ENCODE assay signal across 36 cellular contexts in genomic region chr4:177236889-177237288, GRCh38.
"Had no signal": no experiment of that assay in that cellular context is flagged by ENCODE, and none has a peak within 500 bp of the region (broad histone marks: within the 10 kb centered on the region; RNA-seq: fewer than 3 reads in every experiment).

No MANE protein-coding gene starts in this region.

- H3K4me1 ChIP-seq: Peyer's patch had no signal

- H3K27ac ChIP-seq: cardiac muscle cell, Peyer's patch, WERI-Rb-1 had no signal

- H3K36me3 Mint-ChIP-seq: activated naive CD8-positive, alpha-beta T cell treated with anti-CD3 and anti-CD28 coated beads for 36 hours had no signal

- H3K9me3 ChIP-seq: MG63, Peyer's patch had no signal

- H3K9me3 Mint-ChIP-seq: activated CD8-positive, alpha-beta T cell treated with anti-CD3 and anti-CD28 coated beads for 36 hours; activated naive CD8-positive, alpha-beta T cell treated with anti-CD3 and anti-CD28 coated beads for 36 hours; activated T-cell treated with anti-CD3 and anti-CD28 coated beads, Interleukin-2, amount 50 U/mL, for 72 hours; activated T-helper 17 cell treated with anti-CD3 and anti-CD28 coated beads, Interleukin-2, amount 50 U/mL, for 72 hours; central memory CD8-positive, alpha-beta T cell had no signal

- H3K27ac Mint-ChIP-seq: activated CD8-positive, alpha-beta T cell treated with anti-CD3 and anti-CD28 coated beads for 36 hours; activated naive CD8-positive, alpha-beta T cell treated with anti-CD3 and anti-CD28 coated beads for 36 hours; activated T-cell treated with anti-CD3 and anti-CD28 coated beads, Interleukin-2, amount 50 U/mL, for 72 hours; activated T-helper 17 cell treated with anti-CD3 and anti-CD28 coated beads, Interleukin-2, amount 50 U/mL, for 72 hours had no signal

- H3K4me1 Mint-ChIP-seq: activated naive CD8-positive, alpha-beta T cell treated with anti-CD3 and anti-CD28 coated beads for 36 hours; activated T-helper 17 cell treated with anti-CD3 and anti-CD28 coated beads, Interleukin-2, amount 50 U/mL, for 72 hours; central memory CD8-positive, alpha-beta T cell had no signal

- H3K4me3 Mint-ChIP-seq: activated CD8-positive, alpha-beta T cell treated with anti-CD3 and anti-CD28 coated beads for 36 hours; activated naive CD8-positive, alpha-beta T cell treated with anti-CD3 and anti-CD28 coated beads for 36 hours; activated T-cell treated with anti-CD3 and anti-CD28 coated beads, Interleukin-2, amount 50 U/mL, for 72 hours; activated T-helper 17 cell treated with anti-CD3 and anti-CD28 coated beads, Interleukin-2, amount 50 U/mL, for 72 hours; central memory CD8-positive, alpha-beta T cell had no signal

- DNase-seq: activated CD4-positive, alpha-beta T cell treated with anti-CD3 and anti-CD28 coated beads for 1 hour; activated CD4-positive, alpha-beta T cell treated with anti-CD3 and anti-CD28 coated beads for 48 hours; activated CD4-positive, CD25-positive, alpha-beta regulatory T cell; activated CD8-positive, alpha-beta T cell treated with anti-CD3 and anti-CD28 coated beads for 36 hours; activated effector memory CD4-positive, alpha-beta T cell treated with anti-CD3 and anti-CD28 coated beads, Interleukin-2, amount 50 U/mL, for 16 hours; activated naive CD4-positive, alpha-beta T cell; activated naive CD4-positive, alpha-beta T cell treated with anti-CD3 and anti-CD28 coated beads, Interleukin-2, amount 50 U/mL, for 16 hours; activated naive CD8-positive, alpha-beta T cell treated with anti-CD3 and anti-CD28 coated beads for 36 hours; activated T-cell treated with anti-CD3 and anti-CD28 coated beads, Interleukin-2, amount 50 U/mL, for 1 hour; activated T-cell treated with anti-CD3 and anti-CD28 coated beads, Interleukin-2, amount 50 U/mL, for 72 hours; amniotic stem cell; aorta; Karpas-422; MG63; NCI-H1048; NCI-H1105 treated with DMSO at 0.1 percent for 48 hours; NCI-H1436; NCI-H1694; NCI-H1930; NCI-H2081 treated with DMSO at 0.1 percent for 48 hours; NCI-H226; NCI-H446 treated with DMSO at 0.1 percent for 48 hours; NCI-H524; NCI-H69; NCI-H82; PC-3; Peyer's patch; Right ventricle myocardium superior; RPMI8226; SW 1271; T-helper 1 cell; T-helper 9 cell; WERI-Rb-1 had no signal

- H3K4me3 ChIP-seq: cardiac muscle cell, MG63, Peyer's patch had no signal

- H3K27me3 ChIP-seq: cardiac muscle cell, MG63, Peyer's patch had no signal

- ATAC-seq: activated CD8-positive, alpha-beta T cell treated with anti-CD3 and anti-CD28 coated beads for 36 hours; activated T-cell treated with anti-CD3 and anti-CD28 coated beads, Interleukin-2, amount 50 U/mL, for 72 hours; activated T-helper 17 cell treated with anti-CD3 and anti-CD28 coated beads, Interleukin-2, amount 50 U/mL, for 72 hours; PC-3 had no signal

- H3K27me3 Mint-ChIP-seq: activated CD8-positive, alpha-beta T cell treated with anti-CD3 and anti-CD28 coated beads for 36 hours; activated naive CD8-positive, alpha-beta T cell treated with anti-CD3 and anti-CD28 coated beads for 36 hours; activated T-helper 17 cell treated with anti-CD3 and anti-CD28 coated beads, Interleukin-2, amount 50 U/mL, for 72 hours had no signal

- H3K36me3 ChIP-seq: cardiac muscle cell, MG63, Peyer's patch, WERI-Rb-1 had no signal
